ENCODE assay signal across 10 cellular contexts in the genomic region with DNA sequence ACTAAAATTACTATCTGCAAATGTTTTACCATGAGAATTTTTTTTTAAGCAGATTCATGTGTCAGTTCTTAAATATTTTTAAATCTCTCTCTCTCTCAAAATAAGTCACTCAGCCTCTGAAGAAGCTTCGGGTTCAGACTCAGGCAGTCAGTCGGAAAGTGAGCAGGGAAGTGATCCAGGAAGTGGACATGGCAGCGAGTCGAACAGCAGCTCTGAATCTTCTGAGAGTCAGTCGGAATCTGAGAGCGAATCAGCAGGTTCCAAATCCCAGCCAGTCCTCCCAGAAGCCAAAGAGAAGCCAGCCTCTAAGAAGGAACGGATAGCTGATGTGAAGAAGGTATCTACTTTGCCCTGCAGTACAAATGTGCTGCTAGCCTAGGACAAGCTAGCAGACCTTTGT. TPM values are rescaled to one million over a fixed set of nuclear protein-coding genes. Genes with fewer than 3 reads are reported as not detected.
A peak's percentile ranks its signal among the peaks of the same experiment; 100 is the strongest.
DNase-seq lines count a peak whose midpoint lies in the region; ATAC-seq and TF ChIP-seq lines count a peak whose summit lies in the region.
"Had no signal": no experiment of that assay in that cellular context is flagged by ENCODE, and none has a peak within 500 bp of the region (broad histone marks: within the 10 kb centered on the region; RNA-seq: fewer than 3 reads in every experiment).

No MANE protein-coding gene starts in this region.

- no peak for ATAC-seq in stimulated activated naive CD8-positive, alpha-beta T cell treated with anti-CD3 and anti-CD28 coated beads, Interleukin-15, Interleukin-2, amounts not matched to agents 100 U/mL and 50 U/mL, for 24 hours
- ATAC-seq in GM21526 (IDR thresholded peaks at IDR 0.05; ENCODE audit: low FRiP score, unreplicated experiment), result no peak

- no peak overlapping the region for H3K4me3 Mint-ChIP-seq in stimulated activated naive CD8-positive, alpha-beta T cell treated with anti-CD3 and anti-CD28 coated beads, Interleukin-15, Interleukin-2, amounts not matched to agents 100 ng/mL and 50 ng/mL, for 24 hours
- no peak overlapping the region for H3K4me3 Mint-ChIP-seq in nephron

- TF ChIP-seq CTCF in nephron (IDR thresholded peaks at IDR 0.05; ENCODE audit: unreplicated experiment in 3 of 3), result no peak

- H3K9me3 Mint-ChIP-seq in stimulated activated naive CD8-positive, alpha-beta T cell treated with anti-CD3 and anti-CD28 coated beads, Interleukin-15, Interleukin-2, amounts not matched to agents 100 ng/mL and 50 ng/mL, for 24 hours, result no peaks in the 10 kb centered on the region
- no peaks in the 10 kb centered on the region for H3K9me3 Mint-ChIP-seq in nephron

- DNase-seq in stimulated activated naive CD8-positive, alpha-beta T cell treated with anti-CD3 and anti-CD28 coated beads, Interleukin-15, Interleukin-2, amounts not matched to agents 100 U/mL and 50 U/mL, for 24 hours, result no peak
- DNase-seq in dermis blood vessel endothelial cell, result peak; percentile 53
- no peak for DNase-seq in OCI-M1 (lab: John Stamatoyannopoulos, UW)
- no peak for DNase-seq in NK-92 (lab: John Stamatoyannopoulos, UW; ENCODE audit: unreplicated experiment)
- no peak for DNase-seq in NCI-H1694 treated with DMSO at 0.1 percent for 48 hours (lab: John Stamatoyannopoulos, UW)
- DNase-seq: effector CD4-positive, alpha-beta T cell; NCI-H146 had no signal

- H3K36me3 Mint-ChIP-seq in stimulated activated naive CD8-positive, alpha-beta T cell treated with anti-CD3 and anti-CD28 coated beads, Interleukin-15, Interleukin-2, amounts not matched to agents 100 ng/mL and 50 ng/mL, for 24 hours (ENCODE audit: low read depth), result peaks cover 77% of the 10 kb centered on the region
- peaks cover 84% of the 10 kb centered on the region for H3K36me3 Mint-ChIP-seq in nephron (ENCODE audit: low read depth)

- H3K4me1 Mint-ChIP-seq in stimulated activated naive CD8-positive, alpha-beta T cell treated with anti-CD3 and anti-CD28 coated beads, Interleukin-15, Interleukin-2, amounts not matched to agents 100 ng/mL and 50 ng/mL, for 24 hours (ENCODE audit: low read depth), result peaks cover 82% of the 10 kb centered on the region
- peaks cover 65% of the 10 kb centered on the region for H3K4me1 Mint-ChIP-seq in nephron

- H3K27me3 Mint-ChIP-seq in stimulated activated naive CD8-positive, alpha-beta T cell treated with anti-CD3 and anti-CD28 coated beads, Interleukin-15, Interleukin-2, amounts not matched to agents 100 ng/mL and 50 ng/mL, for 24 hours, result no peaks in the 10 kb centered on the region
- H3K27me3 Mint-ChIP-seq in nephron (ENCODE audit: low read depth), result no peaks in the 10 kb centered on the region

- peak overlapping the region; percentile 75 for H3K27ac Mint-ChIP-seq in stimulated activated naive CD8-positive, alpha-beta T cell treated with anti-CD3 and anti-CD28 coated beads, Interleukin-15, Interleukin-2, amounts not matched to agents 100 ng/mL and 50 ng/mL, for 24 hours
- peak overlapping the region; percentile 17 to 33 (median 24) for H3K27ac Mint-ChIP-seq in nephron

RNA-seq across cellular contexts. Expression of gene CHD2, which starts 24.1 kb away (rescaled TPM):
- total RNA-seq in dermis blood vessel endothelial cell, result 67.0 and 67.9 TPM in 2 replicates
